ENCODE assay signal across 12 cellular contexts in genomic region chrX:130083107-130083490, GRCh38. TPM values are rescaled to one million over a fixed set of nuclear protein-coding genes. Genes with fewer than 3 reads are reported as not detected.
A peak's percentile ranks its signal among the peaks of the same experiment; 100 is the strongest.
DNase-seq lines count a peak whose midpoint lies in the region; TF ChIP-seq lines count a peak whose summit lies in the region.
"Had no signal": no experiment of that assay in that cellular context is flagged by ENCODE, and none has a peak within 500 bp of the region (broad histone marks: within the 10 kb centered on the region; RNA-seq: fewer than 3 reads in every experiment).

No MANE protein-coding gene starts in this region.

- H3K4me3 ChIP-seq in MM.1S (ENCODE audit: low read length) (no peak overlapping the region), skeletal muscle tissue (ENCODE audit: low read length in 3 of 3) (no peak overlapping the region), sigmoid colon (no peak overlapping the region), dorsolateral prefrontal cortex (no peak overlapping the region)
- H3K4me3 ChIP-seq: prostate gland had no signal

- DNase-seq in NOMO-1 treated with DMSO at 0.1 percent for 48 hours (lab: John Stamatoyannopoulos, UW; ENCODE audit: unreplicated experiment) (peak; percentile 43), NOMO-1 treated with dmso at 0.1 percent for 144 hours (lab: John Stamatoyannopoulos, UW; ENCODE audit: unreplicated experiment) (no peak), MM.1S (no peak), sigmoid colon (no peak), NCI-H526 (lab: John Stamatoyannopoulos, UW) (no peak), dorsolateral prefrontal cortex (no peak)
- DNase-seq: 8988T, NCI-H226 had no signal

- no peaks in the 10 kb centered on the region for H3K9me2 ChIP-seq in MM.1S (replicated peaks; ENCODE audit: insufficient read depth, low read length)

- intact Hi-C loops in dendritic cell treated with granulocyte-macrophage colony-stimulating factor and Interleukin-4, amounts not matched to agents 40 ng/mL and 50 ng/mL, for 4 days (cut with micrococcal nuclease) = no loop called here
- intact Hi-C loops in sigmoid colon (cut with DNase I) = loop anchor here (5.0 kb wide), 1 partner anchor 89 kb away; the partner anchor contains the start of gene RAB33A
- intact Hi-C loops in dorsolateral prefrontal cortex (cut with DNase I) = loop anchor here (5.0 kb wide), 2 partner anchors 39 to 109 kb away; no protein-coding TSS in a partner anchor

- peak overlapping the region; percentile 46 for H3K4me3 Mint-ChIP-seq in dendritic cell treated with granulocyte-macrophage colony-stimulating factor and Interleukin-4, amounts not matched to agents 40 ng/mL and 50 ng/mL, for 4 days

- H3K36me3 ChIP-seq in MM.1S (replicated peaks; ENCODE audit: insufficient read depth, low read length) (no peaks in the 10 kb centered on the region), skeletal muscle tissue (ENCODE audit: control insufficient read depth in 3 of 3, insufficient read depth in 3 of 3, low read length in 3 of 3) (no peaks in the 10 kb centered on the region), sigmoid colon (no peaks in the 10 kb centered on the region)
- H3K36me3 ChIP-seq: prostate gland, tibial nerve had no signal

- no peaks in the 10 kb centered on the region for H3K27me3 Mint-ChIP-seq in dendritic cell treated with granulocyte-macrophage colony-stimulating factor and Interleukin-4, amounts not matched to agents 40 ng/mL and 50 ng/mL, for 4 days

- no peak for TF ChIP-seq CTCF in MM.1S (IDR thresholded peaks at IDR 0.05; ENCODE audit: low read length)
- TF ChIP-seq CTCF in sigmoid colon (IDR thresholded peaks at IDR 0.05) = no peak
- TF ChIP-seq CTCF in dorsolateral prefrontal cortex (IDR thresholded peaks at IDR 0.05 in 54 of 56, conservative IDR thresholded peaks at IDR 0.05 in 2 of 56; ENCODE audit: low read depth in 1 of 56, partially characterized antibody in 56 of 56) = no peak

- peak overlapping the region; percentile 89 for H3K27ac Mint-ChIP-seq in dendritic cell treated with granulocyte-macrophage colony-stimulating factor and Interleukin-4, amounts not matched to agents 40 ng/mL and 50 ng/mL, for 4 days

- H3K27me3 ChIP-seq in MM.1S (replicated peaks; ENCODE audit: insufficient read depth, low read length) (no peaks in the 10 kb centered on the region), skeletal muscle tissue (ENCODE audit: control insufficient read depth in 3 of 3, insufficient read depth in 3 of 3, low read length in 3 of 3) (no peaks in the 10 kb centered on the region), sigmoid colon (no peaks in the 10 kb centered on the region), dorsolateral prefrontal cortex (peaks cover 0 to 70% (median 9%) of the 10 kb centered on the region in 45 donors)
- H3K27me3 ChIP-seq: tibial nerve had no signal

- H4K20me1 ChIP-seq in MM.1S (ENCODE audit: insufficient read depth, low read length) = no peaks in the 10 kb centered on the region

- H3F3A ChIP-seq in MM.1S (ENCODE audit: insufficient read depth, low read length) = no peaks in the 10 kb centered on the region

- H3K79me2 ChIP-seq in MM.1S (ENCODE audit: low read length) = peaks cover 4% of the 10 kb centered on the region; the same call in 1 of the 2 replicates

- TF ChIP-seq POLR2A in sigmoid colon (IDR thresholded peaks at IDR 0.05) = no peak

- no peak overlapping the region for H3K9ac ChIP-seq in MM.1S (ENCODE audit: low read length)
- no peak overlapping the region for H3K9ac ChIP-seq in skeletal muscle tissue (ENCODE audit: low read depth in 1 of 3, low read length in 3 of 3)

- H3K36me3 Mint-ChIP-seq in dendritic cell treated with granulocyte-macrophage colony-stimulating factor and Interleukin-4, amounts not matched to agents 40 ng/mL and 50 ng/mL, for 4 days (ENCODE audit: low read depth) = peaks cover 55% of the 10 kb centered on the region

- no peak for TF ChIP-seq EP300 in sigmoid colon (IDR thresholded peaks at IDR 0.05)

- H3K4me2 ChIP-seq in MM.1S (ENCODE audit: low read depth, low read length) = peak overlapping the region; percentile 95; the same call in 1 of the 2 replicates

- H3K4me1 ChIP-seq in MM.1S (ENCODE audit: low read length) (peaks cover 42% of the 10 kb centered on the region), skeletal muscle tissue (ENCODE audit: control insufficient read depth in 3 of 3, insufficient read depth in 3 of 3, low read length in 3 of 3) (peaks cover 16 to 24% (median 19%) of the 10 kb centered on the region in 3 donors), sigmoid colon (peaks cover 0 to 17% (median 8%) of the 10 kb centered on the region in 4 donors)
- H3K4me1 ChIP-seq: prostate gland had no signal

- no peaks in the 10 kb centered on the region for H3K9me3 Mint-ChIP-seq in dendritic cell treated with granulocyte-macrophage colony-stimulating factor and Interleukin-4, amounts not matched to agents 40 ng/mL and 50 ng/mL, for 4 days

- 41 to 73% methylated on average over 7 of the region's 7 CpGs for WGBS in sigmoid colon, 2 donors

- H3K4me1 Mint-ChIP-seq in dendritic cell treated with granulocyte-macrophage colony-stimulating factor and Interleukin-4, amounts not matched to agents 40 ng/mL and 50 ng/mL, for 4 days (ENCODE audit: low read depth) = peaks cover 79% of the 10 kb centered on the region

- H3K27ac ChIP-seq in MM.1S (ENCODE audit: low read length) = no peak overlapping the region
- peak overlapping the region; percentile 65 for H3K27ac ChIP-seq in skeletal muscle tissue (ENCODE audit: low read depth, low read length)
- H3K27ac ChIP-seq in sigmoid colon = peak overlapping the region in 2 of 4 donors; percentile 37 to 52
- H3K27ac ChIP-seq in dorsolateral prefrontal cortex = no peak overlapping the region
- H3K27ac ChIP-seq: prostate gland had no signal

- H3K9me3 ChIP-seq in MM.1S (replicated peaks; ENCODE audit: insufficient read depth, low read length) (no peaks in the 10 kb centered on the region), skeletal muscle tissue (ENCODE audit: control insufficient read depth in 3 of 3, low read length in 3 of 3) (no peaks in the 10 kb centered on the region), sigmoid colon (no peaks in the 10 kb centered on the region)
- H3K9me3 ChIP-seq: prostate gland, tibial nerve had no signal

- no peak overlapping the region for H2AFZ ChIP-seq in MM.1S (ENCODE audit: low read length)

RNA-seq across cellular contexts. Expression of gene ELF4, which starts 27.2 kb away (rescaled TPM):
- total RNA-seq in skeletal muscle tissue (5.7 TPM), sigmoid colon (1 to 10 TPM; 4.6 to 7.8 (median 5.2) TPM), dorsolateral prefrontal cortex (1 to 10 TPM in 98 of 120 experiments, under 1 TPM in 22; 0.33 to 3.6 (median 1.6) TPM)
- 10 to 100 TPM; 19.2 to 25.9 (median 22.2) TPM for polyA plus RNA-seq in sigmoid colon
